Comparison of ENCODE assay signal across 9 cellular contexts in genomic region chr19:13156968-13157882, GRCh38. TPM values are rescaled to one million over a fixed set of nuclear protein-coding genes. Genes with fewer than 3 reads are reported as not detected.
DNase-seq lines count a peak whose midpoint lies in the region; ATAC-seq and TF ChIP-seq lines count a peak whose summit lies in the region.
"Had no signal": no experiment of that assay in that cellular context is flagged by ENCODE, and none has a peak within 500 bp of the region (broad histone marks: within the 10 kb centered on the region; RNA-seq: fewer than 3 reads in every experiment).

No MANE protein-coding gene starts in this region.

- H3K27me3 ChIP-seq in heart left ventricle: no peaks in the 10 kb centered on the region
- H3K27me3 ChIP-seq in thymus (ENCODE audit: control insufficient read depth, insufficient read depth): no peaks in the 10 kb centered on the region

- H3K9me3 ChIP-seq in heart left ventricle (no peaks in the 10 kb centered on the region), thymus (ENCODE audit: control insufficient read depth) (no peaks in the 10 kb centered on the region)

- peak overlapping the region in 10 of 12 donors; percentile 92 to 100 (median 98) for H3K27ac ChIP-seq in heart left ventricle
- peak overlapping the region; percentile 46 for H3K27ac ChIP-seq in thymus (ENCODE audit: low read depth)

- TF ChIP-seq CTCF in heart left ventricle (IDR thresholded peaks at IDR 0.05) (no peak), fibroblast of the aortic adventitia (IDR thresholded peaks at IDR 0.05; ENCODE audit: insufficient read depth, low read length) (no peak)

- H3K36me3 Mint-ChIP-seq in T-helper 1 cell treated with Interleukin-12 subunit alpha and Interleukin-12 subunit beta and Interleukin-4 antibody, amounts not matched to agents 30 μg/mL and 1 μg/mL, for 36 hours (ENCODE audit: low read depth): peaks cover 34% of the 10 kb centered on the region

- peak overlapping the region; percentile 89 for H3K4me3 Mint-ChIP-seq in T-helper 1 cell treated with Interleukin-12 subunit alpha and Interleukin-12 subunit beta and Interleukin-4 antibody, amounts not matched to agents 30 μg/mL and 1 μg/mL, for 36 hours

- peaks cover 43% of the 10 kb centered on the region for H3K4me1 Mint-ChIP-seq in T-helper 1 cell treated with Interleukin-12 subunit alpha and Interleukin-12 subunit beta and Interleukin-4 antibody, amounts not matched to agents 30 μg/mL and 1 μg/mL, for 36 hours (ENCODE audit: low read depth)

- no peak for DNase-seq in heart left ventricle
- DNase-seq in cardiac septum (ENCODE audit: low spot score): no peak
- peak; percentile 30 for DNase-seq in fibroblast of the aortic adventitia (ENCODE audit: low read depth)
- DNase-seq in medulla oblongata (ENCODE audit: extremely low spot score): no peak

- peak overlapping the region in 1 of 12 donors; percentile 1 for H3K4me3 ChIP-seq in heart left ventricle
- no peak overlapping the region for H3K4me3 ChIP-seq in fibroblast of the aortic adventitia (ENCODE audit: low read depth, low read length)
- H3K4me3 ChIP-seq in thymus (ENCODE audit: low read length): no peak overlapping the region

- 80 to 82% (median 82%) methylated on average over 11 of the region's 11 CpGs for WGBS in heart left ventricle, 4 donors
- 89% methylated on average over 11 of the region's 11 CpGs for WGBS in thymus

- H3K27me3 Mint-ChIP-seq in T-helper 1 cell treated with Interleukin-12 subunit alpha and Interleukin-12 subunit beta and Interleukin-4 antibody, amounts not matched to agents 30 μg/mL and 1 μg/mL, for 36 hours (ENCODE audit: low read depth): peaks cover 9% of the 10 kb centered on the region

- H3K9me3 Mint-ChIP-seq in T-helper 1 cell treated with Interleukin-12 subunit alpha and Interleukin-12 subunit beta and Interleukin-4 antibody, amounts not matched to agents 30 μg/mL and 1 μg/mL, for 36 hours: no peaks in the 10 kb centered on the region

- peaks cover 4 to 44% (median 25%) of the 10 kb centered on the region in 12 donors for H3K4me1 ChIP-seq in heart left ventricle
- peaks cover 17% of the 10 kb centered on the region for H3K4me1 ChIP-seq in thymus (ENCODE audit: control insufficient read depth, insufficient read depth, low read length)

- H3K36me3 ChIP-seq in heart left ventricle (peaks cover 0 to 13% (median 0%) of the 10 kb centered on the region in 9 donors), thymus (ENCODE audit: control insufficient read depth, insufficient read depth) (no peaks in the 10 kb centered on the region)

- TF ChIP-seq POLR2A in heart left ventricle (IDR thresholded peaks at IDR 0.05): no peak

- H3K27ac Mint-ChIP-seq in T-helper 1 cell treated with Interleukin-12 subunit alpha and Interleukin-12 subunit beta and Interleukin-4 antibody, amounts not matched to agents 30 μg/mL and 1 μg/mL, for 36 hours: peak overlapping the region; percentile 99

- intact Hi-C loops in heart left ventricle (cut with DNase I): loop anchor here in 2 of 10 donors (10.0 kb wide), 2 partner anchors 372 to 688 kb away; no protein-coding TSS in a partner anchor
- intact Hi-C loops in cardiac septum (cut with DNase I): no loop called here

- ATAC-seq in heart left ventricle: no peak
- ATAC-seq in HG02870 (IDR thresholded peaks at IDR 0.05; ENCODE audit: unreplicated experiment): no peak
- no peak for ATAC-seq in GM18498 (IDR thresholded peaks at IDR 0.05; ENCODE audit: unreplicated experiment)

RNA-seq across cellular contexts. Expression of gene IER2, which starts 7.0 kb away (rescaled TPM):
- total RNA-seq in heart left ventricle: 100 to 1,000 TPM in 1 of 9 donors, 10 to 100 TPM in 8; 17.6 to 101 (median 29.1) TPM
- 10 to 100 TPM; 21.8 to 35.7 TPM for polyA plus RNA-seq in heart left ventricle
- 28.4 TPM for total RNA-seq in cardiac septum
- total RNA-seq in fibroblast of the aortic adventitia (ENCODE audit: low replicate concordance): 20.3 and 43.5 TPM in 2 replicates
- polyA plus RNA-seq in thymus: 92.7 TPM

RNA-seq across cellular contexts. Expression of gene STX10, which starts 7.0 kb away (rescaled TPM):
- total RNA-seq in heart left ventricle (10 to 100 TPM; 24.0 to 48.8 (median 35.8) TPM), cardiac septum (25.7 TPM), fibroblast of the aortic adventitia (ENCODE audit: low replicate concordance) (62.7 and 122 TPM in 2 replicates)
- polyA plus RNA-seq in heart left ventricle (10 to 100 TPM; 52.5 to 64.7 TPM), thymus (101 TPM)

RNA-seq across cellular contexts. Expression of gene NACC1, which starts 39.2 kb away (rescaled TPM):
- total RNA-seq in heart left ventricle: 10 to 100 TPM; 28.7 to 88.2 (median 41.8) TPM
- polyA plus RNA-seq in heart left ventricle: 10 to 100 TPM; 49.6 to 74.2 TPM
- 33.8 TPM for total RNA-seq in cardiac septum
- 11.5 and 51.2 TPM in 2 replicates for total RNA-seq in fibroblast of the aortic adventitia (ENCODE audit: low replicate concordance)
- 17.5 TPM for polyA plus RNA-seq in thymus

RNA-seq across cellular contexts. Expression of gene TRMT1, which starts 40.7 kb away (rescaled TPM):
- total RNA-seq in heart left ventricle: 10 to 100 TPM; 15.1 to 22.6 (median 16.2) TPM
- polyA plus RNA-seq in heart left ventricle: 10 to 100 TPM; 26.4 to 32.4 TPM
- total RNA-seq in cardiac septum: 17.5 TPM
- total RNA-seq in fibroblast of the aortic adventitia (ENCODE audit: low replicate concordance): 19.2 and 23.9 TPM in 2 replicates
- 69.9 TPM for polyA plus RNA-seq in thymus

RNA-seq across cellular contexts. Expression of gene LYL1, which starts 54.6 kb away (rescaled TPM):
- total RNA-seq in heart left ventricle (10 to 100 TPM in 3 of 9 donors, 1 to 10 TPM in 6; 5.2 to 19.1 (median 8.3) TPM), cardiac septum (9.4 TPM), fibroblast of the aortic adventitia (ENCODE audit: low replicate concordance) (0.63 and 1.4 TPM in 2 replicates)
- polyA plus RNA-seq in heart left ventricle (1 to 10 TPM; 7.7 to 8.4 TPM), thymus (14.0 TPM)
- total RNA-seq: HT1080 had no signal
